Comparison of ENCODE assay signal across 8 cellular contexts in genomic region chr20:3777726-3778629, GRCh38. TPM values are rescaled to one million over a fixed set of nuclear protein-coding genes. Genes with fewer than 3 reads are reported as not detected.
A peak's percentile ranks its signal among the peaks of the same experiment; 100 is the strongest.
DNase-seq lines count a peak whose midpoint lies in the region; ATAC-seq, FAIRE-seq and TF ChIP-seq lines count a peak whose summit lies in the region.

No MANE protein-coding gene starts in this region.

- ATAC-seq in natural killer cell (peak; percentile 73 to 78 (median 74)), aorta (ENCODE audit: low FRiP score) (peak; percentile 72)

- H3K27ac ChIP-seq in esophagus squamous epithelium (peak overlapping the region in 2 of 4 donors; percentile 0 to 50), aorta (ENCODE audit: low read depth in 1 of 2, low read length in 2 of 2) (no peak overlapping the region)

- 7% methylated on average over 3 of the region's 70 CpGs; no CpG with 5 or more reads in 1 of the 2 donors for WGBS in esophagus squamous epithelium, 2 donors
- WGBS in aorta, 2 donors: 2 to 3% methylated on average over 70 of the region's 70 CpGs

- H3K4me3 ChIP-seq in esophagus squamous epithelium (peak overlapping the region; percentile 33 to 69 (median 50)), aorta (ENCODE audit: low read length in 2 of 2) (peak overlapping the region; percentile 8 to 24)

- H3K4me1 ChIP-seq in esophagus squamous epithelium: peaks cover 24 to 46% (median 28%) of the 10 kb centered on the region in 3 donors
- H3K4me1 ChIP-seq in aorta (ENCODE audit: control insufficient read depth in 1 of 2, insufficient read depth in 2 of 2, low read length in 2 of 2): no peaks in the 10 kb centered on the region

- no peak overlapping the region for H3K27ac Mint-ChIP-seq in Calu3 (ENCODE audit: unreplicated experiment)
- H3K27ac Mint-ChIP-seq in natural killer cell: peak overlapping the region in 1 of 2 donors; percentile 74

- H3K36me3 Mint-ChIP-seq in Calu3 (ENCODE audit: insufficient read depth, unreplicated experiment): peaks cover 31% of the 10 kb centered on the region
- no peaks in the 10 kb centered on the region for H3K36me3 Mint-ChIP-seq in natural killer cell

- H3K9me3 Mint-ChIP-seq in Calu3 (ENCODE audit: low read depth, unreplicated experiment) (no peaks in the 10 kb centered on the region), natural killer cell (no peaks in the 10 kb centered on the region)

- no peaks in the 10 kb centered on the region for H3K27me3 ChIP-seq in esophagus squamous epithelium
- H3K27me3 ChIP-seq in aorta (ENCODE audit: control insufficient read depth in 1 of 2, insufficient read depth in 2 of 2, low read length in 1 of 2): no peaks in the 10 kb centered on the region

- intact Hi-C loops in Calu3 (cut with micrococcal nuclease; ENCODE audit: unreplicated experiment) (no loop called here), esophagus squamous epithelium (cut with DNase I) (no loop called here), natural killer cell (cut with micrococcal nuclease) (no loop called here), aorta (cut with DNase I) (no loop called here)

- peaks cover 11% of the 10 kb centered on the region for H3K4me1 Mint-ChIP-seq in Calu3 (ENCODE audit: low read depth, unreplicated experiment)
- H3K4me1 Mint-ChIP-seq in natural killer cell: peaks cover 26 to 48% of the 10 kb centered on the region in 2 donors

- H3K9me3 ChIP-seq in esophagus squamous epithelium (no peaks in the 10 kb centered on the region), aorta (ENCODE audit: control insufficient read depth, low read length) (no peaks in the 10 kb centered on the region)

- H3K27me3 Mint-ChIP-seq in Calu3 (ENCODE audit: unreplicated experiment): peaks cover 30% of the 10 kb centered on the region
- no peaks in the 10 kb centered on the region for H3K27me3 Mint-ChIP-seq in natural killer cell (ENCODE audit: low read depth in 2 of 2)

- DNase-seq in Calu3: peak; percentile 39
- peak; percentile 54 to 58 for DNase-seq in Kasumi-1 (lab: John Stamatoyannopoulos, UW)
- peak; percentile 87 for DNase-seq in activated CD8-positive, alpha-beta memory T cell treated with anti-CD3 and anti-CD28 coated beads for 24 hours
- DNase-seq in esophagus squamous epithelium (lab: John Stamatoyannopoulos, UW): no peak
- no peak for DNase-seq in natural killer cell
- DNase-seq in aorta: peak; percentile 90 to 91
- DNase-seq in GM19239 (ENCODE audit: insufficient read length, low spot score): no peak
- DNase-seq in NAMALWA (ENCODE audit: low spot score): no peak

- H3K4me3 Mint-ChIP-seq in Calu3 (ENCODE audit: low read depth, unreplicated experiment): peak overlapping the region; percentile 64
- peak overlapping the region; percentile 85 for H3K4me3 Mint-ChIP-seq in natural killer cell

- no peak for TF ChIP-seq POLR2A in esophagus squamous epithelium (IDR thresholded peaks at IDR 0.05)

- no peak for FAIRE-seq in GM19239 (lab: Jason Lieb, UNC)

- H3K36me3 ChIP-seq in esophagus squamous epithelium: no peaks in the 10 kb centered on the region
- H3K36me3 ChIP-seq in aorta (ENCODE audit: control insufficient read depth in 1 of 2, insufficient read depth in 2 of 2, low read length in 1 of 2): no peaks in the 10 kb centered on the region

- no TSS peak for BruUV-seq in Calu3 (replicated peaks; lab: Mats Ljungman, UMichigan)

- TF ChIP-seq CTCF in Calu3 (IDR thresholded peaks at IDR 0.05; ENCODE audit: unreplicated experiment): no peak
- TF ChIP-seq CTCF in esophagus squamous epithelium (IDR thresholded peaks at IDR 0.05): peak in 3 of 6 experiments; percentile 6 to 23 (median 8)
- no peak for TF ChIP-seq CTCF in natural killer cell (IDR thresholded peaks at IDR 0.05)

- CTCF ChIA-PET in Calu3 (lab: Charles Lee): interaction anchor here (1.1 kb wide), 1 partner anchor 10 kb away, joined by 5 read pairs; the partner anchor contains the start of gene ADISSP

RNA-seq across cellular contexts. Expression of gene SPEF1, which starts 3.3 kb away (rescaled TPM):
- total RNA-seq in Calu3 (2022) (0.28 TPM in 1 of 2 replicates, not detected in the other), esophagus squamous epithelium (under 1 TPM in 1 of 4 donors, not detected in 3; 0.19 TPM), natural killer cell (under 1 TPM in 1 of 3 donors, not detected in 2; 0.23 TPM), aorta (not detected)
- polyA plus RNA-seq in aorta: under 1 TPM in 1 of 2 donors, not detected in 1; 0.90 TPM

RNA-seq across cellular contexts. Expression of gene CENPB, which starts 8.6 kb away (rescaled TPM):
- total RNA-seq in Calu3 (2022) (44.7 and 44.9 TPM in 2 replicates), esophagus squamous epithelium (10 to 100 TPM; 38.8 to 81.4 (median 67.1) TPM), natural killer cell (10 to 100 TPM; 46.7 to 62.6 (median 55.4) TPM), aorta (10 to 100 TPM; 79.7 to 89.4 TPM)
- 10 to 100 TPM; 44.7 to 86.8 TPM for polyA plus RNA-seq in aorta

RNA-seq across cellular contexts. Expression of gene ADISSP, which starts 10.4 kb away (rescaled TPM):
- total RNA-seq in Calu3 (2022) (27.3 and 29.0 TPM in 2 replicates), esophagus squamous epithelium (10 to 100 TPM; 13.5 to 24.7 (median 19.8) TPM), natural killer cell (10 to 100 TPM; 10.1 to 13.5 (median 12.3) TPM), aorta (10 to 100 TPM; 13.9 to 21.1 TPM)
- 10 to 100 TPM in 1 of 2 donors, 1 to 10 TPM in 1; 8.5 to 14.0 TPM for polyA plus RNA-seq in aorta

RNA-seq across cellular contexts. Expression of gene CDC25B, which starts 18.1 kb away (rescaled TPM):
- total RNA-seq in Calu3 (2022): 69.6 and 75.0 TPM in 2 replicates
- total RNA-seq in esophagus squamous epithelium: 10 to 100 TPM; 15.6 to 26.2 (median 18.1) TPM
- 100 to 1,000 TPM; 123 to 147 (median 143) TPM for total RNA-seq in natural killer cell
- total RNA-seq in aorta: 10 to 100 TPM; 29.6 to 56.3 TPM
- polyA plus RNA-seq in aorta: 10 to 100 TPM in 1 of 2 donors, 1 to 10 TPM in 1; 9.9 to 87.5 TPM

RNA-seq across cellular contexts. Expression of gene AP5S1, which starts 42.4 kb away (rescaled TPM):
- total RNA-seq in Calu3 (2022): 7.2 and 9.5 TPM in 2 replicates
- 10 to 100 TPM in 2 of 4 donors, 1 to 10 TPM in 2; 5.8 to 12.8 (median 10.4) TPM for total RNA-seq in esophagus squamous epithelium
- total RNA-seq in natural killer cell: 10 to 100 TPM in 2 of 3 donors, 1 to 10 TPM in 1; 7.9 to 12.3 (median 12.1) TPM
- total RNA-seq in aorta: 10 to 100 TPM in 1 of 2 donors, 1 to 10 TPM in 1; 9.9 to 12.3 TPM
- polyA plus RNA-seq in aorta: 1 to 10 TPM; 4.4 to 5.9 TPM

Comparison
In these comparisons a context has a peak if more than half of its experiments do, and no peak if none do; other contexts are left out.
1. DNase-seq: peak in Calu3 (single experiment), Kasumi-1 (2 of 2), activated CD8-positive, alpha-beta memory T cell treated with anti-CD3 and anti-CD28 coated beads for 24 hours (single experiment) and aorta (2 of 2); none in esophagus squamous epithelium (single experiment), natural killer cell (single experiment), GM19239 (single experiment) and NAMALWA (single experiment).